In genomic region chr3:134372405-134373277, GRCh38 we compare ENCODE assay signal across 10 cellular contexts. TPM values are rescaled to one million over a fixed set of nuclear protein-coding genes. Genes with fewer than 3 reads are reported as not detected.
DNase-seq lines count a peak whose midpoint lies in the region; FAIRE-seq and TF ChIP-seq lines count a peak whose summit lies in the region.
"Had no signal": no experiment of that assay in that cellular context is flagged by ENCODE, and none has a peak within 500 bp of the region (broad histone marks: within the 10 kb centered on the region; RNA-seq: fewer than 3 reads in every experiment).

No MANE protein-coding gene starts in this region.

- DNase-seq in BJ (ENCODE audit: low read depth): no peak
- DNase-seq in SJCRH30: peak in 1 of 2 experiments; percentile 20
- DNase-seq in foreskin fibroblast: no peak
- DNase-seq in ecto neural progenitor cell (ENCODE audit: low spot score): no peak
- no peak for DNase-seq in HT-29 (ENCODE audit: low spot score)
- no peak for DNase-seq in NCI-H526 (lab: John Stamatoyannopoulos, UW)
- DNase-seq in RCC 7860 (ENCODE audit: low spot score): no peak
- DNase-seq: activated CD4-positive, alpha-beta memory T cell treated with anti-CD3 and anti-CD28 coated beads, Interleukin-2, amount 10 ng/mL, durations not matched to agents 7 days and 5 days; NCI-H345 had no signal

- peaks cover 7% of the 10 kb centered on the region; the same call in 1 of the 2 replicates for H3K4me1 ChIP-seq in SJCRH30
- peaks cover 34% of the 10 kb centered on the region for H3K4me1 ChIP-seq in parathyroid adenoma

- POLR2A ChIA-PET in BJ (lab: Charles Lee): interaction anchor here (0.6 to 1.4 kb wide), 5 partner anchors 9 to 101 kb away, joined by 3 to 10 read pairs (median 5); no protein-coding TSS in a partner anchor

- peaks cover 40% of the 10 kb centered on the region for H3K36me3 ChIP-seq in BJ (ENCODE audit: control insufficient read depth, insufficient read depth, low read length)
- peaks cover 46% of the 10 kb centered on the region for H3K36me3 ChIP-seq in SJCRH30
- no peaks in the 10 kb centered on the region for H3K36me3 ChIP-seq in parathyroid adenoma (ENCODE audit: control insufficient read depth, insufficient read depth, low read length)

- no peak overlapping the region for H2AFZ ChIP-seq in parathyroid adenoma

- no peaks in the 10 kb centered on the region for H3K9me3 ChIP-seq in SJCRH30 (replicated peaks)
- H3K9me3 ChIP-seq in parathyroid adenoma (ENCODE audit: control insufficient read depth, low read length): no peaks in the 10 kb centered on the region

- CTCF ChIA-PET in BJ (lab: Yijun Ruan, JAX): interaction anchor here (0.6 to 11.6 kb wide), 9 partner anchors 9 to 257 kb away, joined by 3 to 84 read pairs (median 5); no protein-coding TSS in a partner anchor

- no peak overlapping the region for H3K9ac ChIP-seq in parathyroid adenoma

- H3K79me2 ChIP-seq in parathyroid adenoma: peaks cover 5% of the 10 kb centered on the region

- no peak for FAIRE-seq in RCC 7860 (lab: Jason Lieb, UNC)

- peak overlapping the region; percentile 89 for H3K4me2 ChIP-seq in parathyroid adenoma (ENCODE audit: low read length)

- H3K27ac ChIP-seq in SJCRH30 (peak overlapping the region; percentile 99), parathyroid adenoma (peak overlapping the region; percentile 97)

- peak overlapping the region; percentile 97 for H3K4me3 ChIP-seq in BJ (ENCODE audit: low read depth, low read length)
- peak overlapping the region; percentile 88 for H3K4me3 ChIP-seq in SJCRH30
- peak overlapping the region; percentile 66 to 81 for H3K4me3 ChIP-seq in foreskin fibroblast (ENCODE audit: low read depth in 1 of 2, low read length in 2 of 2)
- H3K4me3 ChIP-seq in parathyroid adenoma (ENCODE audit: low read depth, low read length): peak overlapping the region; percentile 82

- H3K27me3 ChIP-seq in BJ (ENCODE audit: control insufficient read depth, insufficient read depth, low read length) (no peaks in the 10 kb centered on the region), SJCRH30 (no peaks in the 10 kb centered on the region), parathyroid adenoma (ENCODE audit: control insufficient read depth, insufficient read depth, low read length) (no peaks in the 10 kb centered on the region)

- TF ChIP-seq CTCF in BJ (IDR thresholded peaks at IDR 0.05; ENCODE audit: insufficient read depth, low read depth, low read length): no peak
- no peak for TF ChIP-seq CTCF in foreskin fibroblast (IDR thresholded peaks at IDR 0.05; ENCODE audit: low read depth, low read length)
- no peak for TF ChIP-seq CTCF in parathyroid adenoma (IDR thresholded peaks at IDR 0.05)

RNA-seq across cellular contexts. Expression of gene AMOTL2, which starts 1.6 kb away (rescaled TPM):
- 122 and 199 TPM in 2 replicates for polyA plus RNA-seq in BJ (2011; rRNA removed)
- 180 and 200 TPM in 2 replicates for polyA minus RNA-seq in BJ (2011; rRNA and poly(A)+ RNA removed)
- total RNA-seq in SJCRH30 (2014; rRNA removed; shearing (Covaris generic)): 18.8 and 19.0 TPM in 2 replicates
- 109 and 119 TPM in 2 replicates for total RNA-seq in HT-29 (2014; rRNA removed; shearing (Covaris generic))
- total RNA-seq: activated CD4-positive, alpha-beta memory T cell treated with anti-CD3 and anti-CD28 coated beads, Interleukin-2, amount 10 ng/mL, durations not matched to agents 7 days and 5 days had no signal
